Comparison of ENCODE assay signal across 21 cellular contexts in genomic region chr1:44264143-44264542, GRCh38. TPM values are rescaled to one million over a fixed set of nuclear protein-coding genes. Genes with fewer than 3 reads are reported as not detected.
A peak's percentile ranks its signal among the peaks of the same experiment; 100 is the strongest.
DNase-seq lines count a peak whose midpoint lies in the region; ATAC-seq and TF ChIP-seq lines count a peak whose summit lies in the region.
"Had no signal": no experiment of that assay in that cellular context is flagged by ENCODE, and none has a peak within 500 bp of the region (broad histone marks: within the 10 kb centered on the region; RNA-seq: fewer than 3 reads in every experiment).

No MANE protein-coding gene starts in this region.

- CTCF ChIA-PET in T-cell (lab: Charles Lee) = interaction anchor here in 1 of 2 donors (0.7 kb wide), 1 partner anchor 253 kb away, joined by 3 read pairs; no protein-coding TSS in a partner anchor

- peaks cover 33% of the 10 kb centered on the region for H3K4me1 Mint-ChIP-seq in activated naive CD4-positive, alpha-beta T cell treated with anti-CD3 and anti-CD28 coated beads, Interleukin-2, amount 50 U/mL, for 24 hours
- H3K4me1 Mint-ChIP-seq in T-cell (peaks cover 8 to 44% (median 9%) of the 10 kb centered on the region in 3 donors), type B pancreatic cell (ENCODE audit: unreplicated experiment) (peaks cover 23% of the 10 kb centered on the region)

- no peak overlapping the region for H3K4me3 Mint-ChIP-seq in activated naive CD4-positive, alpha-beta T cell treated with anti-CD3 and anti-CD28 coated beads, Interleukin-2, amount 50 U/mL, for 24 hours
- H3K4me3 Mint-ChIP-seq in T-cell (no peak overlapping the region), type B pancreatic cell (no peak overlapping the region)
- H3K4me3 Mint-ChIP-seq: CD8-positive, alpha-beta memory T cell had no signal

- peak in 3 of 4 experiments; percentile 37 to 52 (median 45) for ATAC-seq in T-cell (replicated peaks in 1 of 4)
- ATAC-seq: HCT116 had no signal

- no peaks in the 10 kb centered on the region for H3K27me3 Mint-ChIP-seq in activated naive CD4-positive, alpha-beta T cell treated with anti-CD3 and anti-CD28 coated beads, Interleukin-2, amount 50 U/mL, for 24 hours
- no peaks in the 10 kb centered on the region for H3K27me3 Mint-ChIP-seq in T-cell
- H3K27me3 Mint-ChIP-seq in type B pancreatic cell = no peaks in the 10 kb centered on the region

- POLR2A ChIA-PET in T-cell (lab: Charles Lee) = no interaction called here

- DNase-seq in activated naive CD4-positive, alpha-beta T cell treated with Interleukin-2 at 50 U/mL for 16 hours = no peak
- DNase-seq in T-cell = peak in 2 of 34 experiments; percentile 4 to 13
- peak; percentile 30 for DNase-seq in mesenteric fat pad (ENCODE audit: low spot score)
- DNase-seq in type B pancreatic cell (ENCODE audit: extremely low spot score, unreplicated experiment) = no peak
- DNase-seq in HuH-7.5 (ENCODE audit: low spot score) = no peak
- no peak for DNase-seq in A172 (ENCODE audit: low spot score)
- DNase-seq: C1 segment of cervical spinal cord; Calu3; CD8-positive, alpha-beta memory T cell; DMS79 treated with DMSO at 0.1 percent for 48 hours; IMR-90; KG1; MM.1S; NCI-H2029; NCI-H446 treated with DMSO at 0.1 percent for 48 hours; NCI-H526; NCI-H82; Right ventricle myocardium superior; RPMI8226 had no signal

- H3K36me3 Mint-ChIP-seq in activated naive CD4-positive, alpha-beta T cell treated with anti-CD3 and anti-CD28 coated beads, Interleukin-2, amount 50 U/mL, for 24 hours = peaks cover 1% of the 10 kb centered on the region
- H3K36me3 Mint-ChIP-seq in T-cell (peaks cover 18% of the 10 kb centered on the region), type B pancreatic cell (peaks cover 4% of the 10 kb centered on the region)

- H3K27ac Mint-ChIP-seq in activated naive CD4-positive, alpha-beta T cell treated with anti-CD3 and anti-CD28 coated beads, Interleukin-2, amount 50 U/mL, for 24 hours = peak overlapping the region; percentile 24
- H3K27ac Mint-ChIP-seq in T-cell (no peak overlapping the region), type B pancreatic cell (peak overlapping the region; percentile 25)

- TF ChIP-seq CTCF in type B pancreatic cell (conservative IDR thresholded peaks at IDR 0.05) = no peak

- H3K9me3 Mint-ChIP-seq in activated naive CD4-positive, alpha-beta T cell treated with anti-CD3 and anti-CD28 coated beads, Interleukin-2, amount 50 U/mL, for 24 hours = no peaks in the 10 kb centered on the region
- H3K9me3 Mint-ChIP-seq in T-cell (no peaks in the 10 kb centered on the region), type B pancreatic cell (no peaks in the 10 kb centered on the region)
- H3K9me3 Mint-ChIP-seq: CD8-positive, alpha-beta memory T cell had no signal

RNA-seq across cellular contexts. Expression of gene DMAP1, which starts 50.9 kb away (rescaled TPM):
- total RNA-seq in T-cell (10 to 100 TPM; 60.3 to 79.9 (median 75.3) TPM), mesenteric fat pad (27.5 TPM), type B pancreatic cell (ENCODE audit: low replicate concordance) (45.7 and 54.6 TPM in 2 replicates)
- 8.5 and 9.8 TPM in 2 replicates for total RNA-seq in A172 (2014; rRNA removed; shearing (Covaris generic))

Comparison
In these comparisons a context has a peak if more than half of its experiments do, and no peak if none do; other contexts are left out.
1. H3K27ac Mint-ChIP-seq: peak in activated naive CD4-positive, alpha-beta T cell treated with anti-CD3 and anti-CD28 coated beads, Interleukin-2, amount 50 U/mL, for 24 hours (single experiment) and type B pancreatic cell (single experiment); none in T-cell (0 of 2).